ENCODE assay signal across 27 cellular contexts in genomic region chr18:22841840-22842239, GRCh38.
DNase-seq lines count a peak whose midpoint lies in the region; ATAC-seq and TF ChIP-seq lines count a peak whose summit lies in the region.
"Had no signal": no experiment of that assay in that cellular context is flagged by ENCODE, and none has a peak within 500 bp of the region (broad histone marks: within the 10 kb centered on the region; RNA-seq: fewer than 3 reads in every experiment).

No MANE protein-coding gene starts in this region.

- H3K27me3 ChIP-seq in RWPE2 (ENCODE audit: insufficient read depth, poor library complexity, severe bottlenecking), result no peaks in the 10 kb centered on the region
- H3K27me3 ChIP-seq in esophagus squamous epithelium, result peaks cover 0 to 9% (median 0%) of the 10 kb centered on the region in 4 donors
- H3K27me3 ChIP-seq in SJCRH30, result no peaks in the 10 kb centered on the region
- no peaks in the 10 kb centered on the region for H3K27me3 ChIP-seq in Karpas-422 (ENCODE audit: low read length)
- H3K27me3 ChIP-seq: cardiac muscle cell had no signal

- DNase-seq in NCI-H524 (lab: John Stamatoyannopoulos, UW) (peak; percentile 11 to 43), NCI-H524 treated with DMSO at 0.1 percent for 48 hours (lab: John Stamatoyannopoulos, UW) (no peak), RWPE2 (ENCODE audit: low spot score) (no peak), esophagus squamous epithelium (lab: John Stamatoyannopoulos, UW) (no peak), renal cortical epithelial cell (ENCODE audit: low read depth) (peak; percentile 96), SJCRH30 (no peak), chondrocyte (ENCODE audit: low spot score) (no peak), Karpas-422 (no peak)
- DNase-seq: activated CD8-positive, alpha-beta T cell treated with anti-CD3 and anti-CD28 coated beads for 36 hours; activated gamma-delta T cell treated with Interleukin-2 at 50 U/mL for 16 hours; activated naive CD8-positive, alpha-beta T cell treated with anti-CD3 and anti-CD28 coated beads, Interleukin-2, amount 50 U/mL, for 24 hours; endodermal cell; head of caudate nucleus; Kasumi-1; left cardiac atrium; mesenchymal stem cell; naive B cell; NCI-H1694 treated with DMSO at 0.1 percent for 48 hours; occipital lobe; SIG-M5; T-helper 1 cell; trophoblast cell had no signal

- no peaks in the 10 kb centered on the region for H3K9me3 Mint-ChIP-seq in chondrocyte (ENCODE audit: low read depth)
- H3K9me3 Mint-ChIP-seq: activated CD8-positive, alpha-beta T cell treated with anti-CD3 and anti-CD28 coated beads for 36 hours; activated naive CD8-positive, alpha-beta T cell treated with anti-CD3 and anti-CD28 coated beads, Interleukin-2, amount 50 U/mL, for 24 hours; endodermal cell; naive B cell had no signal

- TF ChIP-seq CTCF in RWPE2 (IDR thresholded peaks at IDR 0.05; ENCODE audit: poor library complexity, severe bottlenecking), result no peak
- TF ChIP-seq CTCF in esophagus squamous epithelium (IDR thresholded peaks at IDR 0.05), result no peak
- no peak for TF ChIP-seq CTCF in chondrocyte (IDR thresholded peaks at IDR 0.05)

- H3K27ac ChIP-seq in RWPE2 (ENCODE audit: poor library complexity, severe bottlenecking) (peak overlapping the region; percentile 97), esophagus squamous epithelium (peak overlapping the region in 3 of 4 donors; percentile 2 to 19 (median 16)), SJCRH30 (no peak overlapping the region), Karpas-422 (ENCODE audit: low read length) (no peak overlapping the region)
- H3K27ac ChIP-seq: 22Rv1, cardiac muscle cell had no signal

- no peak overlapping the region for H3K4me3 ChIP-seq in RWPE2 (ENCODE audit: severe bottlenecking)
- no peak overlapping the region for H3K4me3 ChIP-seq in esophagus squamous epithelium
- no peak overlapping the region for H3K4me3 ChIP-seq in SJCRH30
- H3K4me3 ChIP-seq in Karpas-422 (ENCODE audit: low read length), result no peak overlapping the region
- H3K4me3 ChIP-seq: cardiac muscle cell, GM12878 had no signal

- H3K4me2 ChIP-seq in Karpas-422 (ENCODE audit: low read depth, low read length, poor library complexity, severe bottlenecking), result no peak overlapping the region

- H3K9ac ChIP-seq in Karpas-422 (ENCODE audit: low read length), result no peak overlapping the region

- peak; percentile 38; the same call in 2 of the 3 replicates for ATAC-seq in RWPE2 (ENCODE audit: low read depth)
- ATAC-seq: activated CD4-positive, CD25-positive, alpha-beta regulatory T cell treated with anti-CD3 and anti-CD28 coated beads, Interleukin-2, amount 50 U/mL, for 24 hours; activated CD8-positive, alpha-beta T cell treated with anti-CD3 and anti-CD28 coated beads for 36 hours; activated naive CD8-positive, alpha-beta T cell treated with anti-CD3 and anti-CD28 coated beads, Interleukin-2, amount 50 U/mL, for 24 hours; GM12878; left cardiac atrium had no signal

- no peak overlapping the region for H3K4me3 Mint-ChIP-seq in chondrocyte (ENCODE audit: unreplicated experiment)
- H3K4me3 Mint-ChIP-seq: activated CD8-positive, alpha-beta T cell treated with anti-CD3 and anti-CD28 coated beads for 36 hours; activated naive CD8-positive, alpha-beta T cell treated with anti-CD3 and anti-CD28 coated beads, Interleukin-2, amount 50 U/mL, for 24 hours; B cell; endodermal cell had no signal

- H3K9me3 ChIP-seq in RWPE2 (ENCODE audit: severe bottlenecking) (no peaks in the 10 kb centered on the region), esophagus squamous epithelium (no peaks in the 10 kb centered on the region), SJCRH30 (replicated peaks) (no peaks in the 10 kb centered on the region), Karpas-422 (ENCODE audit: low read length) (no peaks in the 10 kb centered on the region)

- H4K20me1 ChIP-seq in Karpas-422 (ENCODE audit: insufficient read depth, low read depth, low read length), result no peaks in the 10 kb centered on the region

- 43 to 54% methylated on average over 2 of the region's 2 CpGs for WGBS in esophagus squamous epithelium, 2 donors

- peaks cover 62% of the 10 kb centered on the region for H3K4me1 ChIP-seq in RWPE2 (ENCODE audit: insufficient read depth, poor library complexity, severe bottlenecking)
- H3K4me1 ChIP-seq in esophagus squamous epithelium, result peaks cover 0 to 75% (median 5%) of the 10 kb centered on the region in 3 donors
- H3K4me1 ChIP-seq in SJCRH30, result peaks cover 3% of the 10 kb centered on the region; the same call in 1 of the 2 replicates
- H3K4me1 ChIP-seq in Karpas-422 (ENCODE audit: low read length), result no peaks in the 10 kb centered on the region; the same call in 1 of the 2 replicates

- H3K9me2 ChIP-seq in Karpas-422 (replicated peaks; ENCODE audit: insufficient read depth, low read length), result no peaks in the 10 kb centered on the region

- no peak overlapping the region for H3K27ac Mint-ChIP-seq in chondrocyte (ENCODE audit: unreplicated experiment)
- H3K27ac Mint-ChIP-seq: activated CD8-positive, alpha-beta T cell treated with anti-CD3 and anti-CD28 coated beads for 36 hours; activated naive CD8-positive, alpha-beta T cell treated with anti-CD3 and anti-CD28 coated beads, Interleukin-2, amount 50 U/mL, for 24 hours; B cell; endodermal cell had no signal

- no peak for TF ChIP-seq POLR2A in esophagus squamous epithelium (IDR thresholded peaks at IDR 0.05)

- intact Hi-C loops in esophagus squamous epithelium (cut with DNase I), result loop anchor here (10.0 kb wide), 1 partner anchor 73 kb away; no protein-coding TSS in a partner anchor

- H3K27me3 Mint-ChIP-seq in chondrocyte (ENCODE audit: low read depth), result no peaks in the 10 kb centered on the region
- H3K27me3 Mint-ChIP-seq: activated CD8-positive, alpha-beta T cell treated with anti-CD3 and anti-CD28 coated beads for 36 hours; B cell; naive B cell had no signal

- H3K4me1 Mint-ChIP-seq in chondrocyte (ENCODE audit: low read depth), result peaks cover 3% of the 10 kb centered on the region
- H3K4me1 Mint-ChIP-seq: activated naive CD8-positive, alpha-beta T cell treated with anti-CD3 and anti-CD28 coated beads, Interleukin-2, amount 50 U/mL, for 24 hours; B cell had no signal

- no peaks in the 10 kb centered on the region for H3K36me3 Mint-ChIP-seq in chondrocyte (ENCODE audit: low read depth)
- H3K36me3 Mint-ChIP-seq: naive B cell had no signal

- H3K36me3 ChIP-seq in RWPE2 (ENCODE audit: low read depth) (no peaks in the 10 kb centered on the region), esophagus squamous epithelium (no peaks in the 10 kb centered on the region), SJCRH30 (no peaks in the 10 kb centered on the region), Karpas-422 (ENCODE audit: insufficient read depth, low read length) (no peaks in the 10 kb centered on the region)
- H3K36me3 ChIP-seq: cardiac muscle cell had no signal

- no peaks in the 10 kb centered on the region for H3K79me2 ChIP-seq in Karpas-422 (ENCODE audit: low read length)

- H2AFZ ChIP-seq in Karpas-422 (ENCODE audit: low read length), result no peak overlapping the region

Comparison
In these comparisons a context has a peak if more than half of its experiments do, and no peak if none do; other contexts are left out.
1. DNase-seq: peak in NCI-H524 (2 of 2) and renal cortical epithelial cell (single experiment); none in NCI-H524 treated with DMSO at 0.1 percent for 48 hours (single experiment), RWPE2 (single experiment), esophagus squamous epithelium (single experiment), SJCRH30 (0 of 2), chondrocyte (single experiment) and Karpas-422 (single experiment).
2. H3K27ac ChIP-seq: peak in RWPE2 (single experiment) and esophagus squamous epithelium (3 of 4); none in SJCRH30 (single experiment) and Karpas-422 (single experiment).